Comparison of ENCODE assay signal across 1 cellular context in genomic region chr1:60162941-60163340, GRCh38.
TF ChIP-seq lines count a peak whose summit lies in the region.

No MANE protein-coding gene starts in this region.

TF ChIP-seq in HepG2, 621 proteins besides CTCF, POLR2A, EP300 and RAD21 (continued from another document):
- TF ChIP-seq ZNF318 (CRISPR knock-in tag; IDR thresholded peaks at IDR 0.05) (no peak), KLF6 (CRISPR knock-in tag; IDR thresholded peaks at IDR 0.05) (no peak), CHD4 (IDR thresholded peaks at IDR 0.05; ENCODE audit: borderline replicate concordance, low read length) (no peak), ZBTB4 (CRISPR knock-in tag; IDR thresholded peaks at IDR 0.05; ENCODE audit: borderline replicate concordance) (no peak), MZF1 (CRISPR knock-in tag; IDR thresholded peaks at IDR 0.05; ENCODE audit: borderline replicate concordance) (no peak), ZIK1 (CRISPR knock-in tag; IDR thresholded peaks at IDR 0.05; ENCODE audit: borderline replicate concordance, low read depth) (no peak), CBFB (CRISPR knock-in tag; IDR thresholded peaks at IDR 0.05) (no peak), ERF (CRISPR knock-in tag; IDR thresholded peaks at IDR 0.05) (no peak), TSC22D2 (CRISPR knock-in tag; IDR thresholded peaks at IDR 0.05; ENCODE audit: borderline replicate concordance) (no peak), KAT2B (IDR thresholded peaks at IDR 0.05; ENCODE audit: borderline replicate concordance, low read depth, low read length) (no peak)
